ENCODE assay signal across 1 cellular context in the genomic region with DNA sequence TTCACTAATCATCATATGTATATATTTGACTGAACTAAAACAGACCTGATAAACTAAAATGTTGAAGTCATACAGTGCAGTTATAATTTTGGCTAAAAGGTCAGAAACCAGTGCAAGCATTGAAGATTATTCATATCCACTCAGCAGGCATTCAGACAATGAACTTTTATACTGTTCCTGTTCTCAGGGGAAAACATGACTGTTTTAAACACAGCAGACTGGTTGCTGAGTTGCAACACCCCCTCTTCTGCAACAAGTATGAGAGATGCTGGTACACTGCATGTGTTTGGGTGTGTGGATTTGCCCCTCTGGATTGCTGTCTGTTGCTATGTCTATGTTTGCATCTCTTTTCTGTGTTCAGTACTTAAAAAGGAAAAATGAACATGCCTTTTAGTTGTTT.
TF ChIP-seq lines count a peak whose summit lies in the region.

No MANE protein-coding gene starts in this region.

TF ChIP-seq in SK-N-SH treated with all-trans-retinoic acid at 6 μM for 48 hours, 23 proteins besides CTCF, POLR2A, EP300 and RAD21 (continued from another document):
- TF ChIP-seq, protein P1, sequence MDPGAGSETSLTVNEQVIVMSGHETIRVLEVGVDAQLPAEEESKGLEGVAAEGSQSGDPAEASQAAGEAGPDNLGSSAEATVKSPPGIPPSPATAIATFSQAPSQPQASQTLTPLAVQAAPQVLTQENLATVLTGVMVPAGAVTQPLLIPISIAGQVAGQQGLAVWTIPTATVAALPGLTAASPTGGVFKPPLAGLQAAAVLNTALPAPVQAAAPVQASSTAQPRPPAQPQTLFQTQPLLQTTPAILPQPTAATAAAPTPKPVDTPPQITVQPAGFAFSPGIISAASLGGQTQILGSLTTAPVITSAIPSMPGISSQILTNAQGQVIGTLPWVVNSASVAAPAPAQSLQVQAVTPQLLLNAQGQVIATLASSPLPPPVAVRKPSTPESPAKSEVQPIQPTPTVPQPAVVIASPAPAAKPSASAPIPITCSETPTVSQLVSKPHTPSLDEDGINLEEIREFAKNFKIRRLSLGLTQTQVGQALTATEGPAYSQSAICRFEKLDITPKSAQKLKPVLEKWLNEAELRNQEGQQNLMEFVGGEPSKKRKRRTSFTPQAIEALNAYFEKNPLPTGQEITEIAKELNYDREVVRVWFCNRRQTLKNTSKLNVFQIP (CRISPR knock-in tag; IDR thresholded peaks at IDR 0.05; ENCODE audit: borderline replicate concordance, low read depth) = no peak
- no peak for TF ChIP-seq ZFP30 (CRISPR knock-in tag; IDR thresholded peaks at IDR 0.05)
